In the genomic region with DNA sequence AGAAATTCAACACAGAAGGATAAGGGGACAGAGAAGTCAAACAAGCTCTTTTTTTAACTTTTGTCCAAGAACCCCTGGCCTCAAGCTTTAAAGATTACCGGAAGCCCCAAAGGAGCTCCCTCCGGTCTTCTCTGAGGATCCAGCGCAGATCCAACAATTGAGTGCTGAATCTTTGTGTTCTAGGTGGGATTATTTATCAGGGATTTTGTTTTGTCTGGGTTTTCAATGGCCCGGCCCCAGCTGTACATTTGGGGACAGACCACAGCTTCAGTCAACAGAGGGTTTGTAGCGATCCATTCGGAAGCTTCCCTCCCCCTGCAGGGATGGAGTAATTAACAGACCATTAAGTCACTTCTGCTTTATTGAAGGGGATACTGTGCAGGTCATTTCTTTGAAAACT, we compare ENCODE assay signal across 24 cellular contexts. TPM values are rescaled to one million over a fixed set of nuclear protein-coding genes. Genes with fewer than 3 reads are reported as not detected.
"Had no signal": no experiment of that assay in that cellular context is flagged by ENCODE, and none has a peak within 500 bp of the region (broad histone marks: within the 10 kb centered on the region; RNA-seq: fewer than 3 reads in every experiment).

No MANE protein-coding gene starts in this region.

- ATAC-seq: activated T-helper 17 cell treated with anti-CD3 and anti-CD28 coated beads, Interleukin-2, amount 50 U/mL, for 72 hours; left lobe of liver had no signal

- H3K9me3 ChIP-seq: uterus had no signal

- H3K27ac Mint-ChIP-seq: activated T-helper 17 cell treated with anti-CD3 and anti-CD28 coated beads, Interleukin-2, amount 50 U/mL, for 72 hours had no signal

- H3K36me3 ChIP-seq: tibial artery, uterus had no signal

- H3K4me3 ChIP-seq: skin epidermis, tibial artery, uterus had no signal

- H3K9me3 Mint-ChIP-seq: activated T-helper 17 cell treated with anti-CD3 and anti-CD28 coated beads, Interleukin-2, amount 50 U/mL, for 72 hours had no signal

- H3K4me1 ChIP-seq: parathyroid adenoma, uterus had no signal

- H3K27ac ChIP-seq: parathyroid adenoma, skin epidermis, tibial artery, uterus had no signal

- DNase-seq: activated CD4-positive, alpha-beta T cell treated with anti-CD3 and anti-CD28 coated beads, Interleukin-2, amount 50 U/mL, for 48 hours; activated CD4-positive, CD25-positive, alpha-beta regulatory T cell treated with anti-CD3 and anti-CD28 coated beads, Interleukin-2, amount 50 U/mL, for 72 hours; activated naive CD4-positive, alpha-beta T cell treated with Interleukin-2 at 50 U/mL for 16 hours; anterior cingulate cortex; cortex of kidney; effector CD8-positive, alpha-beta T cell; foreskin melanocyte; head of caudate nucleus; islet precursor cell; naive B cell; stimulated activated CD4-positive, alpha-beta T cell treated with anti-CD3 and anti-CD28 coated beads, Interleukin-4, amount 100 ng/mL, for 24 hours; stimulated activated naive CD4-positive, alpha-beta T cell; T1000; tibial artery; uterus had no signal

RNA-seq across cellular contexts. Expression of gene OLIG3, which starts 7.8 kb away (rescaled TPM):
- total RNA-seq: fibroblast of lung, left lobe of liver, lung microvascular endothelial cell, mononuclear cell, renal cortical epithelial cell, subcutaneous adipose tissue, uterus had no signal
